1 cellular context compared by ENCODE assay signal in the genomic region with DNA sequence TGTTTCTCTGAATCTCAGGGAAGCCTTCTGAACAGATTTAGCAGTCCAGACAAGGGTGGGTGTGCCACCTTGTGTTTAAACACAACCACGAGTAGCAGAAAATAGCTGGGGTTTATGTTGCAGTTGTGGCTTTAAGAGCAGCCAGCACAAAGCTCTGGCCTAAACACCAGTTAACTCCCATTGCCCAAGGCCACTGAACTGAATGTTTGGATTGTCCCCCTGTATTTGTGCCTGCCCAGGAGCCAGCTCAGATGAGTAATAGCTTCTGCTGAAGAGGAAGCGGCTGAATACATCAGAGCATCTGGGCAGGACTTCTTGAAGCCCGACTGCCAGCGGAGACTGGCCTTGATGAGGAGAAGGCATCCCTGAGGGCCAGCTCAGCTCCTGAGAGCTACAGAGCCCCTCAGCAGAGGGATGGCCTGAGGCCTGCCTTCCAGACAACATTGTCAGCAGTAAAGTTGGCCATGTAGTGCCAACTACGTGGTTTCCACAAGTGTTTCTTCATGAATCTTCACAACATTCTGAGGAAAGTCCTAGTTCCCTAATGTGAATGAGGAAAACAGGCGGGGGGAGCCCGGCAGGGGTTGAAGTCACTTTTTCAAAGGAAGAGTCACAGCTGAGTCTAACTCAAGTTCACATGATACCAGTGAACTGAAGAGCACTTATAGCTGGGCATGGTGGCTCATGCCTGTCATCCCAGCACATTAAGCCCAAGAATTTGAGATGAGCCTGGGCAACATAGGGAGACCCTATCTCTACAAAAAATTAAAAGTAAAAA.
TF ChIP-seq lines count a peak whose summit lies in the region.

No MANE protein-coding gene starts in this region.

TF ChIP-seq in WTC11, 78 proteins besides CTCF, POLR2A, EP300 and RAD21 (continued from another document):
- TF ChIP-seq, protein P1, sequence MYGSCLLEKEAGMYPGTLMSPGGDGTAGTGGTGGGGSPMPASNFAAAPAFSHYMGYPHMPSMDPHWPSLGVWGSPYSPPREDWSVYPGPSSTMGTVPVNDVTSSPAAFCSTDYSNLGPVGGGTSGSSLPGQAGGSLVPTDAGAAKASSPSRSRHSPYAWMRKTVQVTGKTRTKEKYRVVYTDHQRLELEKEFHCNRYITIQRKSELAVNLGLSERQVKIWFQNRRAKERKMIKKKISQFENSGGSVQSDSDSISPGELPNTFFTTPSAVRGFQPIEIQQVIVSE (CRISPR knock-in tag; IDR thresholded peaks at IDR 0.05; ENCODE audit: borderline replicate concordance), result no peak
- no peak for TF ChIP-seq ZNF416 (CRISPR knock-in tag; IDR thresholded peaks at IDR 0.05)
- no peak for TF ChIP-seq ELF4 (CRISPR knock-in tag; IDR thresholded peaks at IDR 0.05; ENCODE audit: low read depth)
- TF ChIP-seq, protein P2, sequence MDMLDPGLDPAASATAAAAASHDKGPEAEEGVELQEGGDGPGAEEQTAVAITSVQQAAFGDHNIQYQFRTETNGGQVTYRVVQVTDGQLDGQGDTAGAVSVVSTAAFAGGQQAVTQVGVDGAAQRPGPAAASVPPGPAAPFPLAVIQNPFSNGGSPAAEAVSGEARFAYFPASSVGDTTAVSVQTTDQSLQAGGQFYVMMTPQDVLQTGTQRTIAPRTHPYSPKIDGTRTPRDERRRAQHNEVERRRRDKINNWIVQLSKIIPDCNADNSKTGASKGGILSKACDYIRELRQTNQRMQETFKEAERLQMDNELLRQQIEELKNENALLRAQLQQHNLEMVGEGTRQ (CRISPR knock-in tag; IDR thresholded peaks at IDR 0.05), result no peak
- TF ChIP-seq, protein P3, sequence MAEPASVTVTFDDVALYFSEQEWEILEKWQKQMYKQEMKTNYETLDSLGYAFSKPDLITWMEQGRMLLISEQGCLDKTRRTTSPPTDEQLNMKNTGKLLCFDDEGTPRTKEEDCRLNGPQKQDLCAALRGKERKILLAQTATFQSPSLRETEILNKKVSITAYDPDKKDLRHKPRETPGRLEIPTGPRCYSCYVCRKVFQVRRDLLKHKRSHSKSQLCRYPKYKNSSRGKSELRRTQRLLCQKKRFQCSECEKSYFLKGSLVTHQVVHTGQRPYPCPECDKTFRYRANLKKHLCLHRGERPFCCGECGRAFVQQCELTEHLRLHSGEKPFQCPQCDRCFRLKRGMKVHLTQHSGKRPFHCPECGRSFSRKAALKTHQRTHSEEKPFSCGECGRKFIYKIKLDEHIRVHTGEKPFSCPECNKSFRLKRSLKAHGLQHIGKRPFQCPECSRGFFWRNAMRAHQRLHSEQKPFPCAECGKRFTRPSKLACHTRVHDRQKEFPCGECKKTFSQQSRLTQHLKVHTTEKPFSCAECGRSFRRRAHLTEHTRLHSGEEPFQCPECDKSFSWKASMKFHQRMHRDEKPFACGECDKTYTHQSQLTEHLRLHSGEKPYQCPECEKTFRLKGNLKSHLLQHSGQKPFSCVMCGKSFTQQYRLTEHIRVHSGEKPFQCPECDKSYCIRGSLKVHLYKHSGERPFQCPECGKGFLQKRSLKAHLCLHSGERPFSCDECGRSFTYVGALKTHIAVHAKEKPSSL (CRISPR knock-in tag; conservative IDR thresholded peaks at IDR 0.05), result no peak
- no peak for TF ChIP-seq CREM (CRISPR knock-in tag; IDR thresholded peaks at IDR 0.05)
